ENCODE assay signal across 8 cellular contexts in genomic region chr20:50267041-50267865, GRCh38.
DNase-seq lines count a peak whose midpoint lies in the region; ATAC-seq, FAIRE-seq and TF ChIP-seq lines count a peak whose summit lies in the region.
"Had no signal": no experiment of that assay in that cellular context is flagged by ENCODE, and none has a peak within 500 bp of the region (broad histone marks: within the 10 kb centered on the region; RNA-seq: fewer than 3 reads in every experiment).

No MANE protein-coding gene starts in this region.

- WGBS in testis, 2 donors = 36 to 41% methylated on average over 10 to 21 of the region's 21 CpGs

- peak overlapping the region; percentile 47 for H3K27ac Mint-ChIP-seq in astrocyte (ENCODE audit: unreplicated experiment)

- H3K36me3 ChIP-seq in astrocyte (ENCODE audit: insufficient read depth, low read length) = no peaks in the 10 kb centered on the region
- H3K36me3 ChIP-seq in testis (ENCODE audit: low read depth, missing control alignments) = no peaks in the 10 kb centered on the region

- no peaks in the 10 kb centered on the region for H3K4me1 ChIP-seq in astrocyte (ENCODE audit: insufficient read depth, low read length)
- H3K4me1 ChIP-seq in testis = peaks cover 13% of the 10 kb centered on the region

- no peak overlapping the region for H3K9ac ChIP-seq in astrocyte (ENCODE audit: low read length)

- no peak for TF ChIP-seq POLR2A in testis (IDR thresholded peaks at IDR 0.05)

- no peak for FAIRE-seq in astrocyte (lab: Jason Lieb, UNC)

- H3K4me3 ChIP-seq in astrocyte (ENCODE audit: insufficient read depth, low read depth, low read length) = no peak overlapping the region
- H3K4me3 ChIP-seq in testis = no peak overlapping the region

- H3K9me3 ChIP-seq in astrocyte (ENCODE audit: insufficient read depth, low read depth, low read length) (no peaks in the 10 kb centered on the region), testis (no peaks in the 10 kb centered on the region)

- no peaks in the 10 kb centered on the region for H4K20me1 ChIP-seq in astrocyte (ENCODE audit: insufficient read depth, low read length)

- no peak for ATAC-seq in HG02678 (IDR thresholded peaks at IDR 0.05; ENCODE audit: unreplicated experiment)

- no peaks in the 10 kb centered on the region for H3K4me1 Mint-ChIP-seq in astrocyte (ENCODE audit: low read depth, unreplicated experiment)

- peaks cover 27% of the 10 kb centered on the region for H3K27me3 Mint-ChIP-seq in astrocyte (ENCODE audit: low read depth, unreplicated experiment)

- no peaks in the 10 kb centered on the region for H3K79me2 ChIP-seq in astrocyte (ENCODE audit: insufficient read depth, low read length)

- no peaks in the 10 kb centered on the region for H3K27me3 ChIP-seq in astrocyte (ENCODE audit: insufficient read depth, low read length)
- no peaks in the 10 kb centered on the region for H3K27me3 ChIP-seq in testis

- intact Hi-C loops in testis (cut with DNase I; ENCODE audit: low total_unique reads) = no loop called here

- DNase-seq in HT-29 (ENCODE audit: low spot score) (peak; percentile 99), astrocyte (ENCODE audit: low read depth) (peak; percentile 46), iPS-NIHi7 (ENCODE audit: extremely low spot score) (peak; percentile 76), testis (peak; percentile 89), cortex of kidney (lab: John Stamatoyannopoulos, UW) (no peak)
- DNase-seq in effector CD8-positive, alpha-beta T cell (lab: John Stamatoyannopoulos, UW) = no peak
- DNase-seq: stimulated activated CD8-positive, alpha-beta memory T cell treated with anti-CD3 and anti-CD28 coated beads, Interleukin-4, amount 100 ng/mL, for 48 hours had no signal

- no peak overlapping the region for H2AFZ ChIP-seq in astrocyte (ENCODE audit: low read depth, low read length)

- no peak overlapping the region for H3K4me3 Mint-ChIP-seq in astrocyte (ENCODE audit: unreplicated experiment)

- H3K27ac ChIP-seq in astrocyte (ENCODE audit: low read depth, low read length) (no peak overlapping the region), testis (peak overlapping the region in 1 of 2 donors; percentile 32)

- H3K9me3 Mint-ChIP-seq in astrocyte (ENCODE audit: unreplicated experiment) = no peaks in the 10 kb centered on the region

- TF ChIP-seq CTCF in astrocyte (IDR thresholded peaks at IDR 0.05; ENCODE audit: insufficient read depth, low read depth, low read length) = no peak
- TF ChIP-seq CTCF in testis (IDR thresholded peaks at IDR 0.05) = no peak

- H3K4me2 ChIP-seq in astrocyte (ENCODE audit: low read length) = no peak overlapping the region

- H3K36me3 Mint-ChIP-seq in astrocyte (ENCODE audit: low read depth, unreplicated experiment) = no peaks in the 10 kb centered on the region

Comparison
In these comparisons a context has a peak if more than half of its experiments do, and no peak if none do; other contexts are left out.
1. DNase-seq: peak in HT-29 (single experiment), astrocyte (single experiment), iPS-NIHi7 (single experiment) and testis (single experiment); none in cortex of kidney (single experiment) and effector CD8-positive, alpha-beta T cell (single experiment).